ENCODE assay signal across 8 cellular contexts in the genomic region with DNA sequence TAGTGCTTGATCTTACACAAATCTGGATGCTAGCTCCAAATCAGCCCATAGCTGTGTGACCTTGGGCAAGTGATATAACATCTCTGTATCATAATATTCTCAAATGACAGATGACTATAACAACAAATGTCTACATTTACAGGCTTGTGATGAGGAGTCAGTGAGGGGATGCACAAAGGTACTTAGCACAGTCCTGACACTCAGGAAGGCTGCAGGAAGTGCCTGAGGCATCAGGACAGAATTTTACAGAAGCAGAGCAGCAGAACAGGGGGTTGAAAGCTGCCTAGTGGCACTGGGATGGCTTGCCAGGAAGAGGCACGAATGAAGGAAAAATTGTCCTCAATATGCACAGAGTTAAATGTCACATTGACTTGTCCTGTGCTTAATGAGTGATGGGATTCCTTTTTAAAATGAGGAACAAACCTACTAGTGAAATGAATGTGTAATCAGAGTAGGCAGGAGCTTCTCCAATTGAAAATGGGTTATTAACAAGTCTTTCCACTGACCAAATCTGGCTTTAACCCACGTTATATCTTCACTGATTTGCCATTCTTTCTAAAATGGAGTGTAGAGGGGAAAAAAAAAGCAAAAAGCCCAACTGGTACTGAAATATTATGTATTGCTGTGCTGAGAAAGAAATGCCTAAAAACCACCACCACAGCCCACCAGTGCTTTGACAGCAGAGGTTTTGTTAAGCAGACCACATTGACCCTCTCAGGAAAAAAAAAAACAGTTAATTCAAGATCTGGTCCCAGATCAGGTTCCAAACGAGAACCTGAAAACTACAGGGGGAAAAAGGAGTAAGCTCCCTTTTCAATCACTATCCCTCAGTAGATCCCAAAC. TPM values are rescaled to one million over a fixed set of nuclear protein-coding genes. Genes with fewer than 3 reads are reported as not detected.
DNase-seq lines count a peak whose midpoint lies in the region; ATAC-seq and TF ChIP-seq lines count a peak whose summit lies in the region.

No MANE protein-coding gene starts in this region.

- ATAC-seq in GM18861 (IDR thresholded peaks at IDR 0.05; ENCODE audit: unreplicated experiment) (peak; percentile 22), HG02938 (IDR thresholded peaks at IDR 0.05; ENCODE audit: unreplicated experiment) (peak; percentile 40), GM18909 (IDR thresholded peaks at IDR 0.05; ENCODE audit: poor library complexity, unreplicated experiment) (no peak)

- intact Hi-C loops in activated T-helper 1 cell treated with anti-CD3 and anti-CD28 coated beads, Interleukin-12 subunit alpha, Interleukin-12 subunit beta, Interleukin-2, Interleukin-4 antibody, amounts not matched to agents 30 ng/mL and 10 ng/mL and 1 ng/mL, durations not matched to agents 14 hours and 24 hours and 36 hours (cut with micrococcal nuclease) = loop anchor here (1.0 to 5.0 kb wide), 3 partner anchors 10 to 37 kb away; no protein-coding TSS in a partner anchor

- H3K4me1 Mint-ChIP-seq in activated T-helper 1 cell treated with anti-CD3 and anti-CD28 coated beads, Interleukin-12 subunit alpha, Interleukin-12 subunit beta, Interleukin-2, Interleukin-4 antibody, amounts not matched to agents 30 ng/mL and 10 ng/mL and 1 ng/mL, durations not matched to agents 14 hours and 24 hours and 36 hours (ENCODE audit: low read depth) = peaks cover 88% of the 10 kb centered on the region
- peaks cover 67% of the 10 kb centered on the region for H3K4me1 Mint-ChIP-seq in mesothelial cell of epicardium

- DNase-seq in activated T-helper 1 cell treated with anti-CD3 and anti-CD28 coated beads, Interleukin-12 subunit alpha, Interleukin-12 subunit beta, Interleukin-2, Interleukin-4 antibody, amounts not matched to agents 30 ng/mL and 10 ng/mL and 1 ng/mL, durations not matched to agents 14 hours and 24 hours and 36 hours (ENCODE audit: low spot score) = no peak
- DNase-seq in mesothelial cell of epicardium (ENCODE audit: low spot score in 2 of 2, unreplicated experiment in 2 of 2) (no peak), NCI-H82 (lab: John Stamatoyannopoulos, UW) (no peak), kidney glomerular epithelial cell (lab: John Stamatoyannopoulos, UW) (no peak), AG08395 (ENCODE audit: low spot score) (no peak)

- peak overlapping the region; percentile 71 for H3K4me3 Mint-ChIP-seq in activated T-helper 1 cell treated with anti-CD3 and anti-CD28 coated beads, Interleukin-12 subunit alpha, Interleukin-12 subunit beta, Interleukin-2, Interleukin-4 antibody, amounts not matched to agents 30 ng/mL and 10 ng/mL and 1 ng/mL, durations not matched to agents 14 hours and 24 hours and 36 hours
- no peak overlapping the region for H3K4me3 Mint-ChIP-seq in mesothelial cell of epicardium

- TF ChIP-seq CTCF in mesothelial cell of epicardium (IDR thresholded peaks at IDR 0.05; ENCODE audit: unreplicated experiment) = no peak

- no peaks in the 10 kb centered on the region for H3K27me3 Mint-ChIP-seq in activated T-helper 1 cell treated with anti-CD3 and anti-CD28 coated beads, Interleukin-12 subunit alpha, Interleukin-12 subunit beta, Interleukin-2, Interleukin-4 antibody, amounts not matched to agents 30 ng/mL and 10 ng/mL and 1 ng/mL, durations not matched to agents 14 hours and 24 hours and 36 hours (ENCODE audit: insufficient read depth)
- H3K27me3 Mint-ChIP-seq in mesothelial cell of epicardium (ENCODE audit: low read depth) = no peaks in the 10 kb centered on the region

- no peaks in the 10 kb centered on the region for H3K9me3 Mint-ChIP-seq in activated T-helper 1 cell treated with anti-CD3 and anti-CD28 coated beads, Interleukin-12 subunit alpha, Interleukin-12 subunit beta, Interleukin-2, Interleukin-4 antibody, amounts not matched to agents 30 ng/mL and 10 ng/mL and 1 ng/mL, durations not matched to agents 14 hours and 24 hours and 36 hours
- H3K9me3 Mint-ChIP-seq in mesothelial cell of epicardium = no peaks in the 10 kb centered on the region

- H3K27ac Mint-ChIP-seq in activated T-helper 1 cell treated with anti-CD3 and anti-CD28 coated beads, Interleukin-12 subunit alpha, Interleukin-12 subunit beta, Interleukin-2, Interleukin-4 antibody, amounts not matched to agents 30 ng/mL and 10 ng/mL and 1 ng/mL, durations not matched to agents 14 hours and 24 hours and 36 hours = peak overlapping the region; percentile 94
- peak overlapping the region; percentile 52 for H3K27ac Mint-ChIP-seq in mesothelial cell of epicardium

- H3K36me3 Mint-ChIP-seq in activated T-helper 1 cell treated with anti-CD3 and anti-CD28 coated beads, Interleukin-12 subunit alpha, Interleukin-12 subunit beta, Interleukin-2, Interleukin-4 antibody, amounts not matched to agents 30 ng/mL and 10 ng/mL and 1 ng/mL, durations not matched to agents 14 hours and 24 hours and 36 hours (ENCODE audit: low read depth) = peaks cover 39% of the 10 kb centered on the region
- peaks cover 8% of the 10 kb centered on the region for H3K36me3 Mint-ChIP-seq in mesothelial cell of epicardium

RNA-seq across cellular contexts. Expression of gene BTG1, which starts 11.6 kb away (rescaled TPM):
- total RNA-seq in activated T-helper 1 cell treated with anti-CD3 and anti-CD28 coated beads, Interleukin-12 subunit alpha, Interleukin-12 subunit beta, Interleukin-2, Interleukin-4 antibody, amounts not matched to agents 30 ng/mL and 10 ng/mL and 1 ng/mL, durations not matched to agents 14 hours and 24 hours and 36 hours = 86.4 and 87.9 TPM in 2 replicates
- 68.1 to 71.5 TPM (median 71.0 TPM) in 3 replicates for total RNA-seq in mesothelial cell of epicardium
